8 cellular contexts compared by ENCODE assay signal in genomic region chr11:81237139-81237538, GRCh38.
DNase-seq lines count a peak whose midpoint lies in the region; ATAC-seq and TF ChIP-seq lines count a peak whose summit lies in the region.

No MANE protein-coding gene starts in this region.

- BruUV-seq in A673 (replicated peaks; lab: Mats Ljungman, UMichigan) = no TSS peak

- H3K27me3 ChIP-seq in A673 (replicated peaks; ENCODE audit: insufficient read depth, low read depth, low read length, poor library complexity) = no peaks in the 10 kb centered on the region

- intact Hi-C loops in A673 (cut with micrococcal nuclease; ENCODE audit: unreplicated experiment) = loop anchor here (1.0 to 10.0 kb wide), 8 partner anchors 205 to 1529 kb away; no protein-coding TSS in a partner anchor

- H3K36me3 ChIP-seq in A673 (ENCODE audit: insufficient read depth, low read length, poor library complexity, severe bottlenecking) = no peaks in the 10 kb centered on the region

- POLR2A ChIA-PET in A673 (lab: Charles Lee; ENCODE audit: low non-redundant PET) = no interaction called here

- DNase-seq in A673 (ENCODE audit: low spot score) (peak; percentile 91), NCI-H1417 (lab: John Stamatoyannopoulos, UW) (peak; percentile 67 to 93 (median 72)), astrocyte of the cerebellum (ENCODE audit: low read depth) (peak; percentile 49), left lobe of liver (ENCODE audit: low spot score) (no peak), GOT3 (lab: John Stamatoyannopoulos, UW) (no peak), OCI-M2 (lab: John Stamatoyannopoulos, UW; ENCODE audit: unreplicated experiment) (no peak), omental fat pad (ENCODE audit: low spot score) (no peak)

- H3K27ac ChIP-seq in A673 (ENCODE audit: low read depth, low read length, poor library complexity, severe bottlenecking) = no peak overlapping the region

- peak; percentile 72 for ATAC-seq in GM18868 (IDR thresholded peaks at IDR 0.05; ENCODE audit: unreplicated experiment)
- ATAC-seq in left lobe of liver = peak; percentile 79
- no peak for ATAC-seq in omental fat pad (ENCODE audit: low FRiP score)

- H3K4me3 ChIP-seq in A673 (ENCODE audit: low read depth, low read length, poor library complexity, severe bottlenecking) = no peak overlapping the region
- H3K4me3 ChIP-seq in astrocyte of the cerebellum (ENCODE audit: low read depth, low read length) = no peak overlapping the region

- H3K9me3 ChIP-seq in A673 (ENCODE audit: low read depth, low read length, poor library complexity, severe bottlenecking) = no peaks in the 10 kb centered on the region

- in situ Hi-C loops in astrocyte of the cerebellum (cut with HindIII; ENCODE audit: low sequenced_read_pairs) = no loop called here

- CTCF ChIA-PET in A673 (lab: Charles Lee) = interaction anchor here (0.5 to 1.1 kb wide), 3 partner anchors 96 to 1836 kb away, joined by 3 to 6 read pairs (median 3); no protein-coding TSS in a partner anchor

- TF ChIP-seq CTCF in A673 (conservative IDR thresholded peaks at IDR 0.05; ENCODE audit: low read depth, low read length) (peak; percentile 83), astrocyte of the cerebellum (IDR thresholded peaks at IDR 0.05; ENCODE audit: low read depth, low read length, missing control alignments) (peak; percentile 33), omental fat pad (IDR thresholded peaks at IDR 0.05) (no peak)

- H3K4me1 ChIP-seq in A673 (ENCODE audit: insufficient read depth, low read length, poor library complexity, severe bottlenecking) = peaks cover 9% of the 10 kb centered on the region

Comparison
In these comparisons a context has a peak if more than half of its experiments do, and no peak if none do; other contexts are left out.
1. DNase-seq: peak in A673 (single experiment), NCI-H1417 (3 of 3) and astrocyte of the cerebellum (single experiment); none in left lobe of liver (single experiment), GOT3 (single experiment), OCI-M2 (single experiment) and omental fat pad (single experiment).
2. CTCF ChIP-seq: peak in A673 (single experiment) and astrocyte of the cerebellum (single experiment); none in omental fat pad (0 of 3).